In genomic region chr15:41115088-41115651, GRCh38 we compare ENCODE assay signal across 8 cellular contexts. TPM values are rescaled to one million over a fixed set of nuclear protein-coding genes. Genes with fewer than 3 reads are reported as not detected.
DNase-seq lines count a peak whose midpoint lies in the region; ATAC-seq and TF ChIP-seq lines count a peak whose summit lies in the region.

No MANE protein-coding gene starts in this region.

- no peaks in the 10 kb centered on the region for H3K9me3 ChIP-seq in effector memory CD4-positive, alpha-beta T cell (ENCODE audit: control insufficient read depth, low read length)

- ATAC-seq in GM19397 (IDR thresholded peaks at IDR 0.05; ENCODE audit: unreplicated experiment) (no peak), left colon (no peak)

- peaks cover 9% of the 10 kb centered on the region for H3K4me1 ChIP-seq in effector memory CD4-positive, alpha-beta T cell (ENCODE audit: control insufficient read depth, insufficient read depth, low read length, poor library complexity, severe bottlenecking)

- DNase-seq in DMS53 treated with DMSO at 0.1 percent for 48 hours (lab: John Stamatoyannopoulos, UW; ENCODE audit: unreplicated experiment): peak; percentile 9
- DNase-seq in DMS53 (lab: John Stamatoyannopoulos, UW): no peak
- no peak for DNase-seq in HFF-Myc (ENCODE audit: extremely low read depth, low read depth)
- peak; percentile 60 for DNase-seq in RKO (ENCODE audit: low spot score)
- no peak for DNase-seq in effector memory CD4-positive, alpha-beta T cell
- peak; percentile 31 for DNase-seq in myocyte (ENCODE audit: low read depth)
- DNase-seq in left colon: no peak

- no peaks in the 10 kb centered on the region for H3K36me3 ChIP-seq in effector memory CD4-positive, alpha-beta T cell (ENCODE audit: control insufficient read depth, insufficient read depth, low read length)

- intact Hi-C loops in left colon (cut with DNase I, micrococcal nuclease): no loop called here

- H3K27me3 ChIP-seq in effector memory CD4-positive, alpha-beta T cell (replicated peaks; ENCODE audit: control insufficient read depth, insufficient read depth, low read length, poor library complexity, severe bottlenecking): no peaks in the 10 kb centered on the region

- peak overlapping the region; percentile 98 for H3K4me3 ChIP-seq in HFF-Myc (replicated peaks; ENCODE audit: low read depth, low read length)
- H3K4me3 ChIP-seq in effector memory CD4-positive, alpha-beta T cell (ENCODE audit: insufficient read depth, low read depth, low read length, poor library complexity, severe bottlenecking): peak overlapping the region; percentile 91

- TF ChIP-seq CTCF in HFF-Myc (IDR thresholded peaks at IDR 0.05; ENCODE audit: low read depth, low read length, missing control alignments): peak; percentile 11

- H3K27ac ChIP-seq in effector memory CD4-positive, alpha-beta T cell (ENCODE audit: insufficient read depth, low read length, poor library complexity, severe bottlenecking): peak overlapping the region; percentile 96

RNA-seq across cellular contexts. Expression of gene INO80, which starts 0.9 kb away (rescaled TPM):
- total RNA-seq in myocyte (14.0 and 14.8 TPM in 2 replicates), left colon (10 to 100 TPM; 19.7 to 29.3 TPM)
- polyA plus RNA-seq in myocyte (2012): 11.9 TPM

Comparison
In these comparisons a context has a peak if more than half of its experiments do, and no peak if none do; other contexts are left out.
1. DNase-seq: peak in DMS53 treated with DMSO at 0.1 percent for 48 hours (single experiment), RKO (single experiment) and myocyte (single experiment); none in DMS53 (single experiment), HFF-Myc (single experiment), effector memory CD4-positive, alpha-beta T cell (0 of 3) and left colon (0 of 2).